ENCODE assay signal across 11 cellular contexts in genomic region chr12:94571556-94571955, GRCh38.
DNase-seq lines count a peak whose midpoint lies in the region; ATAC-seq, FAIRE-seq and TF ChIP-seq lines count a peak whose summit lies in the region.
"Had no signal": no experiment of that assay in that cellular context is flagged by ENCODE, and none has a peak within 500 bp of the region (broad histone marks: within the 10 kb centered on the region; RNA-seq: fewer than 3 reads in every experiment).

No MANE protein-coding gene starts in this region.

- no peaks in the 10 kb centered on the region for H3K36me3 Mint-ChIP-seq in naive thymus-derived CD8-positive, alpha-beta T cell

- H3K27ac Mint-ChIP-seq in naive thymus-derived CD8-positive, alpha-beta T cell: no peak overlapping the region

- H3K4me3 Mint-ChIP-seq in naive thymus-derived CD8-positive, alpha-beta T cell: no peak overlapping the region

- H3K9me3 Mint-ChIP-seq in naive thymus-derived CD8-positive, alpha-beta T cell: no peaks in the 10 kb centered on the region

- H3K27me3 Mint-ChIP-seq in naive thymus-derived CD8-positive, alpha-beta T cell: peaks cover 3 to 18% (median 12%) of the 10 kb centered on the region in 5 donors

- ATAC-seq in naive thymus-derived CD8-positive, alpha-beta T cell: no peak
- no peak for ATAC-seq in GM21723 (IDR thresholded peaks at IDR 0.05; ENCODE audit: unreplicated experiment)
- no peak for ATAC-seq in HG02588 (IDR thresholded peaks at IDR 0.05; ENCODE audit: unreplicated experiment)
- no peak for ATAC-seq in HG02852 (IDR thresholded peaks at IDR 0.05; ENCODE audit: unreplicated experiment)

- DNase-seq in H54 (ENCODE audit: insufficient read length, low spot score) (peak; percentile 43), NCI-H226 (peak; percentile 36), fibroblast of gingiva (ENCODE audit: low read depth) (peak; percentile 17), pulmonary artery endothelial cell (ENCODE audit: low read depth, low spot score) (peak; percentile 93)
- no peak for DNase-seq in naive thymus-derived CD8-positive, alpha-beta T cell
- DNase-seq: activated T-cell treated with anti-CD3 and anti-CD28 coated beads, Interleukin-2, amount 50 U/mL, for 48 hours; Karpas-422; occipital lobe had no signal

- FAIRE-seq in H54 (lab: Jason Lieb, UNC): peak; percentile 36

- POLR2A ChIA-PET in naive thymus-derived CD8-positive, alpha-beta T cell (lab: Charles Lee): no interaction called here

- no peaks in the 10 kb centered on the region for H3K4me1 Mint-ChIP-seq in naive thymus-derived CD8-positive, alpha-beta T cell

- TF ChIP-seq POLR2A in H54 (IDR thresholded peaks at IDR 0.05; ENCODE audit: low read depth, low read length): no peak

Comparison
In these comparisons a context has a peak if more than half of its experiments do, and no peak if none do; other contexts are left out.
1. DNase-seq: peak in H54 (single experiment), NCI-H226 (single experiment), fibroblast of gingiva (single experiment) and pulmonary artery endothelial cell (single experiment); none in naive thymus-derived CD8-positive, alpha-beta T cell (0 of 10).